Comparison of ENCODE assay signal across 1 cellular context in the genomic region with DNA sequence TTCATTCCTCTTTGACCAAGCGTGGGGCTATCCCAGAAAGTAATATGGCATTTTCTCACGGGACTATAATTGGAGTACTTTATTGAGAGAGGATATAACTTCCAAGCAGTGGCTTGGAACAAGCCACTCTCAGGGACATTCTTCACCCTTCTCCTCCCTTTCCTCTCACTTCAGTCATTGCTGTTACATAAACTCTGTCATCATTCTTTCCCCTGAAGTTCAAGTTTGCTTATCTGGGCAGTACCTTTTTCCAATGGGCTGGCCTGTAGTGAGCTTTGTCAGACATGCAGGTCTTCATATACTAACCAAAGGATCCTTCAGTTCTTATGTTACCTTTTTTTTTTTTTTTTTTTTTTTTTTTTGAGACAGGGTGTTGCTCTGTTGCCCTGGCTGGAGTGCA.
TF ChIP-seq lines count a peak whose summit lies in the region.

No MANE protein-coding gene starts in this region.

TF ChIP-seq in IMR-90, 13 proteins besides CTCF, POLR2A, EP300 and RAD21:
- TF ChIP-seq FOS (IDR thresholded peaks at IDR 0.05; ENCODE audit: low read depth, low read length) (no peak), CEBPB (IDR thresholded peaks at IDR 0.05; ENCODE audit: low read depth, low read length) (no peak)
